25 cellular contexts compared by ENCODE assay signal in the genomic region with DNA sequence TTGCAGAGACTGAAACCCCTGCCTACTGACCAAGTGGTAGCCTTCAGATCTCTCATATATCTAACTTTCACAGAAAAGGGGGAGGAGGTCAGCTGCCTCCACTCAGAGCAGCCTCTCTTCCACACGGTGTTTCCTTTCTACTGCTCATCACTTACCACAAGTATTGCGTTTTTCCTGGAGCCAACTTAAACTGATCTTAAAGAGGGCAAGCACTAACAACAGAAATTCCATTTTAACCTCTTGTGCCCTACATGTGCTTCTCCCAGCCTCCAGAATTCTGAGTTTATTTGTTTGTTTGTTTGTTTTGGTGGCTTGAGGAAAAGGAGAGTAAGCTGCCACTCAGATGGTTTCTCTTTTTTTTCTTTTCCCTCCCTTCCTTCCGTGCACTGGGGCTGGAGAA. TPM values are rescaled to one million over a fixed set of nuclear protein-coding genes. Genes with fewer than 3 reads are reported as not detected.
DNase-seq lines count a peak whose midpoint lies in the region; ATAC-seq, FAIRE-seq and TF ChIP-seq lines count a peak whose summit lies in the region.
"Had no signal": no experiment of that assay in that cellular context is flagged by ENCODE, and none has a peak within 500 bp of the region (broad histone marks: within the 10 kb centered on the region; RNA-seq: fewer than 3 reads in every experiment).

No MANE protein-coding gene starts in this region.

- POLR2A ChIA-PET in WTC11 (lab: Charles Lee) = interaction anchor here (0.6 to 6.5 kb wide), 4 partner anchors 8 to 114 kb away, joined by 3 to 155 read pairs (median 54); a partner anchor contains a TSS
- POLR2A ChIA-PET in HepG2 (lab: Yijun Ruan, JAX) = interaction anchor here (0.8 to 3.1 kb wide), 9 partner anchors 10 to 65 kb away, joined by 3 to 129 read pairs (median 6); a partner anchor contains a TSS

- DNase-seq in WTC11 (ENCODE audit: low spot score) (no peak), HepG2 (ENCODE audit: low spot score) (no peak), retina (peak; percentile 53), mesenteric fat pad (ENCODE audit: low spot score) (no peak), hippocampal formation (lab: John Stamatoyannopoulos, UW) (no peak), G401 (ENCODE audit: low spot score) (no peak), activated gamma-delta T cell treated with Interleukin-2 at 50 U/mL for 16 hours (no peak)
- DNase-seq: activated CD8-positive, alpha-beta memory T cell treated with anti-CD3 and anti-CD28 coated beads, Interleukin-2, amount 50 U/mL, for 4 hours; activated effector memory CD4-positive, alpha-beta T cell treated with anti-CD3 and anti-CD28 coated beads, Interleukin-2, amount 50 U/mL, for 16 hours; adrenal gland; DMS79; effector CD4-positive, alpha-beta T cell; left cardiac atrium; MG63; NCI-H1694; stimulated activated CD4-positive, alpha-beta T cell treated with anti-CD3 and anti-CD28 coated beads, Interleukin-12 subunit alpha, Interleukin-12 subunit beta, amount 100 ng/mL, for 4 hours; T-helper 17 cell had no signal

- H4K20me1 ChIP-seq in HepG2 (ENCODE audit: insufficient read depth, low read length) = no peaks in the 10 kb centered on the region

- H3K27ac ChIP-seq in HUES64 (ENCODE audit: low read depth, low read length) = no peak overlapping the region
- H3K27ac ChIP-seq in HepG2 (ENCODE audit: extremely low read length, insufficient read depth, low read length) = peak overlapping the region; percentile 58
- H3K27ac ChIP-seq: adrenal gland, esophagus muscularis mucosa, neutrophil, SJSA1, VCaP had no signal

- intact Hi-C loops in HepG2 (cut with micrococcal nuclease; ENCODE audit: unreplicated experiment) = no loop called here

- H3K79me2 ChIP-seq in HepG2 (ENCODE audit: insufficient read depth, low read length) = no peaks in the 10 kb centered on the region

- H3K4me1 Mint-ChIP-seq in WTC11 = peaks cover 80% of the 10 kb centered on the region
- H3K4me1 Mint-ChIP-seq: central memory CD8-positive, alpha-beta T cell; T-helper 17 cell had no signal

- no peak for TF ChIP-seq RAD21 in HepG2 (CRISPR knock-in tag; IDR thresholded peaks at IDR 0.05)

- no peak for TF ChIP-seq POLR2A in HepG2 (IDR thresholded peaks at IDR 0.05; ENCODE audit: insufficient read depth in 1 of 2, low read depth in 2 of 2, low read length in 2 of 2)

- peaks cover 19% of the 10 kb centered on the region for H3K27me3 Mint-ChIP-seq in WTC11 (ENCODE audit: low read depth)

- no peak overlapping the region for H2AFZ ChIP-seq in HepG2 (ENCODE audit: low read length)

- no peaks in the 10 kb centered on the region for H3K36me3 ChIP-seq in HUES64 (ENCODE audit: insufficient read depth, low read length)
- no peaks in the 10 kb centered on the region for H3K36me3 ChIP-seq in HepG2 (replicated peaks in 1 of 2; ENCODE audit: control insufficient read depth in 1 of 2, insufficient read depth in 2 of 2, low read length in 2 of 2)
- H3K36me3 ChIP-seq: adrenal gland, esophagus muscularis mucosa, MG63, neutrophil, SJSA1 had no signal

- no TSS peak for BruUV-seq in HepG2 (replicated peaks; lab: Mats Ljungman, UMichigan)

- H3K27ac Mint-ChIP-seq in WTC11 = no peak overlapping the region
- H3K27ac Mint-ChIP-seq: T-helper 17 cell had no signal

- peak overlapping the region; percentile 76 for H3K4me3 Mint-ChIP-seq in WTC11
- H3K4me3 Mint-ChIP-seq: central memory CD8-positive, alpha-beta T cell; T-helper 17 cell had no signal

- H3K4me1 ChIP-seq in HUES64 (ENCODE audit: insufficient read depth, low read length) (peaks cover 81% of the 10 kb centered on the region), HepG2 (ENCODE audit: insufficient read depth, low read length) (peaks cover 95% of the 10 kb centered on the region)
- H3K4me1 ChIP-seq: adrenal gland, SJSA1 had no signal

- H3K9me3 Mint-ChIP-seq in WTC11 = no peaks in the 10 kb centered on the region
- H3K9me3 Mint-ChIP-seq: central memory CD8-positive, alpha-beta T cell had no signal

- peaks cover 17% of the 10 kb centered on the region for H3K27me3 ChIP-seq in HUES64 (ENCODE audit: insufficient read depth, low read length)
- no peaks in the 10 kb centered on the region for H3K27me3 ChIP-seq in HepG2 (ENCODE audit: control insufficient read depth in 1 of 2, insufficient read depth in 2 of 2, low read length in 2 of 2)
- H3K27me3 ChIP-seq: adrenal gland, esophagus muscularis mucosa, MG63, SJSA1 had no signal

- H3K9ac ChIP-seq in HUES64 (ENCODE audit: low read depth, low read length) = no peak overlapping the region
- no peak overlapping the region for H3K9ac ChIP-seq in HepG2 (ENCODE audit: insufficient read depth, low read depth, low read length)

- WGBS in HUES64 = 19% methylated on average over 2 of the region's 3 CpGs
- WGBS in HepG2 (ENCODE audit: low lambda C conversion rate) = 14% methylated on average over 3 of the region's 3 CpGs

- peak overlapping the region; percentile 68 for H3K4me2 ChIP-seq in HepG2 (ENCODE audit: low read depth, low read length)

- H3K4me3 ChIP-seq in HUES64 (ENCODE audit: low read length) = peak overlapping the region; percentile 90; the same call in 1 of the 2 replicates
- peak overlapping the region in 2 of 3 experiments; percentile 18 to 41; a peak in 3 of 6 replicates for H3K4me3 ChIP-seq in HepG2 (replicated peaks in 1 of 3; ENCODE audit: insufficient read depth in 1 of 3, low read depth in 2 of 3, low read length in 3 of 3)
- H3K4me3 ChIP-seq: adrenal gland, esophagus muscularis mucosa, MG63, SJSA1 had no signal

- TF ChIP-seq CTCF in WTC11 (IDR thresholded peaks at IDR 0.05) (no peak), HepG2 (CRISPR knock-in tag; IDR thresholded peaks at IDR 0.05) (no peak)

- H3K9me3 ChIP-seq in HUES64 (ENCODE audit: insufficient read depth, low read depth, low read length) = no peaks in the 10 kb centered on the region
- H3K9me3 ChIP-seq in HepG2 (ENCODE audit: low read length) = no peaks in the 10 kb centered on the region
- H3K9me3 ChIP-seq: adrenal gland, esophagus muscularis mucosa, MG63, neutrophil, SJSA1 had no signal

- no peaks in the 10 kb centered on the region for H3K36me3 Mint-ChIP-seq in WTC11

- TF ChIP-seq EP300 in HepG2 (IDR thresholded peaks at IDR 0.05; ENCODE audit: low read depth in 2 of 2, low read length in 2 of 2) (no peak), HepG2 (CRISPR knock-in tag; IDR thresholded peaks at IDR 0.05; ENCODE audit: borderline replicate concordance) (no peak)

- ATAC-seq in WTC11 (no peak), HepG2 (peak; percentile 66)
- ATAC-seq: T-helper 17 cell had no signal

- in situ Hi-C loops in HepG2 (cut with HindIII; ENCODE audit: extremely low pct_ligation_motif_present, low pct_unique_long_range_greater_than_20kb) = loop anchor here (25.0 kb wide), 1 partner anchor 806 kb away; a partner anchor contains a TSS
- in situ Hi-C loops in G401 (cut with HindIII; ENCODE audit: low sequenced_read_pairs) = no loop called here

- CTCF ChIA-PET in WTC11 (lab: Charles Lee) (interaction anchor here (0.8 to 6.3 kb wide), 4 partner anchors 10 to 27 kb away, joined by 3 to 84 read pairs (median 8); a partner anchor contains a TSS), HepG2 (lab: Yijun Ruan, JAX; ENCODE audit: low intra/inter-chr PET ratio, low total read pairs) (interaction anchor here (1.5 kb wide), 1 partner anchor 10 kb away, joined by 4 read pairs; no protein-coding TSS in a partner anchor)

- no peak for FAIRE-seq in HepG2 (lab: Jason Lieb, UNC)
- FAIRE-seq: urothelium cell line had no signal

RNA-seq across cellular contexts. Expression of a gene that starts 19.1 kb away (rescaled TPM):
- 7.8 TPM for polyA plus RNA-seq in HUES64 (2013, experiment 1 of 2)
- 13.9 TPM for polyA plus RNA-seq in HUES64 (2013, experiment 2 of 2)
- 9.4 to 12.9 TPM (median 11.8 TPM) in 3 replicates for total RNA-seq in WTC11 (2021)
- 1.4 and 1.5 TPM in 2 replicates for total RNA-seq in HepG2 (2016; rRNA removed; fragmentation: Illumina TruSeq; extraction: Trizol)
- total RNA-seq in HepG2 (2016; cell fraction: cytosol; rRNA removed; fragmentation: Illumina TruSeq; extraction: Trizol; ENCODE audit: low read depth) = 0.35 and 0.40 TPM in 2 replicates
- total RNA-seq in HepG2 (2016; cell fraction: insoluble cytoplasmic fraction; rRNA removed; fragmentation: Illumina TruSeq; extraction: Trizol) = 1.1 and 1.2 TPM in 2 replicates
- 1.1 TPM in 2 replicates for total RNA-seq in HepG2 (2016; cell fraction: membrane; rRNA removed; fragmentation: Illumina TruSeq; extraction: Trizol)
- 1.4 TPM in 2 replicates for total RNA-seq in HepG2 (2016; cell fraction: nucleus; rRNA removed; fragmentation: Illumina TruSeq; extraction: Trizol)
- polyA plus RNA-seq in HepG2 (2011; rRNA removed) = 0.29 and 0.73 TPM in 2 replicates
- 0.17 and 0.19 TPM in 2 replicates for polyA plus RNA-seq in HepG2 (2011; cell fraction: cytosol; rRNA removed)
- polyA plus RNA-seq in HepG2 (2011; cell fraction: nucleus; rRNA removed) = 0.45 and 0.59 TPM in 2 replicates
- 0.24 and 0.85 TPM in 2 replicates for polyA plus RNA-seq in HepG2 (2012)
- 0.11 and 0.58 TPM in 2 replicates for polyA plus RNA-seq in HepG2 (2016; cell fraction: cytosol; fragmentation: Illumina TruSeq; extraction: Trizol; ENCODE audit: low read depth)
- 0.67 and 0.78 TPM in 2 replicates for polyA plus RNA-seq in HepG2 (2016; cell fraction: insoluble cytoplasmic fraction; fragmentation: Illumina TruSeq; extraction: Trizol; ENCODE audit: low read depth)
- 0.33 and 0.58 TPM in 2 replicates for polyA plus RNA-seq in HepG2 (2016; cell fraction: membrane; fragmentation: Illumina TruSeq; extraction: Trizol; ENCODE audit: low read depth)
- 2.7 and 2.8 TPM in 2 replicates for polyA plus RNA-seq in HepG2 (2016; cell fraction: nucleus; fragmentation: Illumina TruSeq; extraction: Trizol; ENCODE audit: insufficient read depth, low read depth)
- 0.12 and 0.28 TPM in 2 replicates for polyA minus RNA-seq in HepG2 (2011; rRNA and poly(A)+ RNA removed; ENCODE audit: low replicate concordance)
- 0.49 and 0.88 TPM in 2 replicates for polyA minus RNA-seq in HepG2 (2011; cell fraction: cytosol; rRNA and poly(A)+ RNA removed)
- polyA minus RNA-seq in HepG2 (2011; cell fraction: nucleus; rRNA and poly(A)+ RNA removed) = 0.50 and 0.52 TPM in 2 replicates
- total RNA-seq in mesenteric fat pad = 0.58 TPM
- 22.3 and 22.8 TPM in 2 replicates for total RNA-seq in G401 (2014; rRNA removed; shearing (Covaris generic))
- total RNA-seq: mononuclear cell had no signal

RNA-seq across cellular contexts. Expression of a gene that starts 27.7 kb away (rescaled TPM):
- polyA plus RNA-seq in HUES64 (2013, experiment 1 of 2) = 33.7 TPM
- 38.4 TPM for polyA plus RNA-seq in HUES64 (2013, experiment 2 of 2)
- total RNA-seq in WTC11 (2021) = 52.7 to 60.3 TPM (median 60.1 TPM) in 3 replicates
- total RNA-seq in HepG2 (2016; rRNA removed; fragmentation: Illumina TruSeq; extraction: Trizol) = 39.3 and 51.3 TPM in 2 replicates
- total RNA-seq in HepG2 (2016; cell fraction: cytosol; rRNA removed; fragmentation: Illumina TruSeq; extraction: Trizol; ENCODE audit: low read depth) = 32.5 and 35.1 TPM in 2 replicates
- 40.6 and 48.2 TPM in 2 replicates for total RNA-seq in HepG2 (2016; cell fraction: insoluble cytoplasmic fraction; rRNA removed; fragmentation: Illumina TruSeq; extraction: Trizol)
- 43.6 and 51.5 TPM in 2 replicates for total RNA-seq in HepG2 (2016; cell fraction: membrane; rRNA removed; fragmentation: Illumina TruSeq; extraction: Trizol)
- 132 and 141 TPM in 2 replicates for total RNA-seq in HepG2 (2016; cell fraction: nucleus; rRNA removed; fragmentation: Illumina TruSeq; extraction: Trizol)
- polyA plus RNA-seq in HepG2 (2011; rRNA removed) = 72.1 and 84.1 TPM in 2 replicates
- polyA plus RNA-seq in HepG2 (2011; cell fraction: cytosol; rRNA removed) = 52.6 and 55.4 TPM in 2 replicates
- polyA plus RNA-seq in HepG2 (2011; cell fraction: nucleus; rRNA removed) = 70.8 and 78.9 TPM in 2 replicates
- 36.4 and 36.6 TPM in 2 replicates for polyA plus RNA-seq in HepG2 (2012)
- 39.6 and 43.2 TPM in 2 replicates for polyA plus RNA-seq in HepG2 (2016; cell fraction: cytosol; fragmentation: Illumina TruSeq; extraction: Trizol; ENCODE audit: low read depth)
- 41.2 and 47.5 TPM in 2 replicates for polyA plus RNA-seq in HepG2 (2016; cell fraction: insoluble cytoplasmic fraction; fragmentation: Illumina TruSeq; extraction: Trizol; ENCODE audit: low read depth)
- polyA plus RNA-seq in HepG2 (2016; cell fraction: membrane; fragmentation: Illumina TruSeq; extraction: Trizol; ENCODE audit: low read depth) = 46.0 and 49.8 TPM in 2 replicates
- 59.3 and 60.4 TPM in 2 replicates for polyA plus RNA-seq in HepG2 (2016; cell fraction: nucleus; fragmentation: Illumina TruSeq; extraction: Trizol; ENCODE audit: insufficient read depth, low read depth)
- polyA minus RNA-seq in HepG2 (2011; rRNA and poly(A)+ RNA removed; ENCODE audit: low replicate concordance) = 65.5 and 210 TPM in 2 replicates
- polyA minus RNA-seq in HepG2 (2011; cell fraction: cytosol; rRNA and poly(A)+ RNA removed) = 28.0 and 33.0 TPM in 2 replicates
- 342 and 460 TPM in 2 replicates for polyA minus RNA-seq in HepG2 (2011; cell fraction: nucleus; rRNA and poly(A)+ RNA removed)
- total RNA-seq in mesenteric fat pad = 42.1 TPM
- 19.6 and 30.8 TPM in 2 replicates for total RNA-seq in G401 (2014; rRNA removed; shearing (Covaris generic))
